10 cellular contexts compared by ENCODE assay signal in the genomic region with DNA sequence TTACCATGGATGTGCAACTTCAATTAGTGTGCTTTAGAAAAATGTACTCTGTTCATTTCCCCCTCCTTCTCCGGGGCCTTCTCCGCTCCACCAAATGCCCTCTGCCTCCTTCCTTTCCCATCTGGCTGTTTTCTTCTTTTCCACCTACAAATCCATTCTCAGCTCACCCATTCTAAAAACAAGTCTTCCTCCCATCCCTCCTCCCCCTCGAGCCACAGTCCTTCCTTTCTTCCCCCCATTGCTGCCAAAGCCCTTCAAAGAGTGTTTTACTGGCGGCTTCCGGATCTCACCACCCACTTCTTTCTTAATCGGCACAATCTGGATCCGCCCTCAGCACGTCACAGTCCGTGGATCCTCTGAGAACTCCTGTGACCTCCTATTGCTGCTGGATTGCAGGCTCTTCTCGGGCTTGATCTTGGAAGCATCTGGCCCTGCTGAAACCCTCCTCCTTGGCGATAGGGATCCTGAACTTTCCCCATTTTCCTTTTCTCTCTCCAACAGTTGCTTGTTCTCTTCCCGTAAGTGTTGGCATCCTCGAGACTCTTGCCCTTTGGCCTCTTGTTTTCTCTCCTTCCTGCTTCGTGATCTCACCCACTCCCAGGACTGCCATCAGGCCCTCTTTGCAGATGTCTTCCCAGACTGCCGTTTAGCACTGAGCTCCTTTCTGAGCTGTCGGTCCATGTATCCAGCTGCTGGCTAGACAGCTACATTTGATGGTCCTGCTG. TPM values are rescaled to one million over a fixed set of nuclear protein-coding genes. Genes with fewer than 3 reads are reported as not detected.
A peak's percentile ranks its signal among the peaks of the same experiment; 100 is the strongest.
DNase-seq lines count a peak whose midpoint lies in the region; ATAC-seq and TF ChIP-seq lines count a peak whose summit lies in the region.
"Had no signal": no experiment of that assay in that cellular context is flagged by ENCODE, and none has a peak within 500 bp of the region (broad histone marks: within the 10 kb centered on the region; RNA-seq: fewer than 3 reads in every experiment).

No MANE protein-coding gene starts in this region.

- H3K4me1 ChIP-seq in A673 (ENCODE audit: insufficient read depth, low read length, poor library complexity, severe bottlenecking) (no peaks in the 10 kb centered on the region), upper lobe of right lung (peaks cover 14% of the 10 kb centered on the region)
- H3K4me1 ChIP-seq in naive thymus-derived CD4-positive, alpha-beta T cell (ENCODE audit: control insufficient read depth in 2 of 2, insufficient read depth in 2 of 2, low read length in 2 of 2): peaks cover 4 to 29% of the 10 kb centered on the region in 2 donors

- peak overlapping the region; percentile 64 for H3K4me3 Mint-ChIP-seq in dendritic cell treated with granulocyte-macrophage colony-stimulating factor and Interleukin-4, amounts not matched to agents 40 ng/mL and 50 ng/mL, for 4 days
- H3K4me3 Mint-ChIP-seq in naive thymus-derived CD4-positive, alpha-beta T cell: peak overlapping the region; percentile 63 to 89 (median 76)

- intact Hi-C loops in A673 (cut with micrococcal nuclease; ENCODE audit: unreplicated experiment) (no loop called here), upper lobe of right lung (cut with DNase I) (no loop called here)
- intact Hi-C loops in dendritic cell treated with granulocyte-macrophage colony-stimulating factor and Interleukin-4, amounts not matched to agents 40 ng/mL and 50 ng/mL, for 4 days (cut with micrococcal nuclease): no loop called here
- intact Hi-C loops in naive thymus-derived CD4-positive, alpha-beta T cell (cut with micrococcal nuclease): loop anchor here in 1 of 2 donors (2.0 kb wide), 1 partner anchor 14 kb away; no protein-coding TSS in a partner anchor

- CTCF ChIA-PET in A673 (lab: Charles Lee): no interaction called here
- CTCF ChIA-PET in naive thymus-derived CD4-positive, alpha-beta T cell (lab: Charles Lee): interaction anchor here (0.6 to 0.7 kb wide), 3 partner anchors 151 to 587 kb away, joined by 3 to 6 read pairs (median 3); no protein-coding TSS in a partner anchor

- DNase-seq in A673 (ENCODE audit: low spot score) (peak; percentile 42), UCSD-AML1 (lab: John Stamatoyannopoulos, UW; ENCODE audit: unreplicated experiment) (peak; percentile 80), upper lobe of right lung (peak; percentile 78)
- peak in 7 of 9 donors; percentile 57 to 77 (median 69) for DNase-seq in naive thymus-derived CD4-positive, alpha-beta T cell

- H3K27ac ChIP-seq in A673 (ENCODE audit: low read depth, low read length, poor library complexity, severe bottlenecking): no peak overlapping the region
- no peak overlapping the region for H3K27ac ChIP-seq in naive thymus-derived CD4-positive, alpha-beta T cell (ENCODE audit: low read depth, low read length)
- H3K27ac ChIP-seq in upper lobe of right lung: peak overlapping the region; percentile 85
- H3K27ac ChIP-seq: C4-2B had no signal

- no peak overlapping the region for H3K4me3 ChIP-seq in A673 (ENCODE audit: low read depth, low read length, poor library complexity, severe bottlenecking)
- H3K4me3 ChIP-seq in naive thymus-derived CD4-positive, alpha-beta T cell (ENCODE audit: low read length): no peak overlapping the region
- H3K4me3 ChIP-seq in upper lobe of right lung: peak overlapping the region; percentile 4

- H3K27ac Mint-ChIP-seq in dendritic cell treated with granulocyte-macrophage colony-stimulating factor and Interleukin-4, amounts not matched to agents 40 ng/mL and 50 ng/mL, for 4 days: peak overlapping the region; percentile 96
- H3K27ac Mint-ChIP-seq in naive thymus-derived CD4-positive, alpha-beta T cell: peak overlapping the region; percentile 33 to 96 (median 89)

- H3K9me3 ChIP-seq in A673 (ENCODE audit: low read depth, low read length, poor library complexity, severe bottlenecking) (no peaks in the 10 kb centered on the region), upper lobe of right lung (no peaks in the 10 kb centered on the region)
- H3K9me3 ChIP-seq in naive thymus-derived CD4-positive, alpha-beta T cell (ENCODE audit: control insufficient read depth in 2 of 3, low read length in 3 of 3): no peaks in the 10 kb centered on the region

- peaks cover 1% of the 10 kb centered on the region for H3K36me3 Mint-ChIP-seq in dendritic cell treated with granulocyte-macrophage colony-stimulating factor and Interleukin-4, amounts not matched to agents 40 ng/mL and 50 ng/mL, for 4 days (ENCODE audit: low read depth)
- H3K36me3 Mint-ChIP-seq in naive thymus-derived CD4-positive, alpha-beta T cell: peaks cover 0 to 11% (median 0%) of the 10 kb centered on the region in 5 donors

- peaks cover 7% of the 10 kb centered on the region for H3K27me3 Mint-ChIP-seq in dendritic cell treated with granulocyte-macrophage colony-stimulating factor and Interleukin-4, amounts not matched to agents 40 ng/mL and 50 ng/mL, for 4 days
- peaks cover 0 to 8% (median 0%) of the 10 kb centered on the region in 5 donors for H3K27me3 Mint-ChIP-seq in naive thymus-derived CD4-positive, alpha-beta T cell

- TF ChIP-seq CTCF in A673 (conservative IDR thresholded peaks at IDR 0.05; ENCODE audit: low read depth, low read length): no peak
- TF ChIP-seq CTCF in upper lobe of right lung (IDR thresholded peaks at IDR 0.05): no peak

- peaks cover 13% of the 10 kb centered on the region for H3K9me3 Mint-ChIP-seq in dendritic cell treated with granulocyte-macrophage colony-stimulating factor and Interleukin-4, amounts not matched to agents 40 ng/mL and 50 ng/mL, for 4 days
- peaks cover 0 to 13% (median 2%) of the 10 kb centered on the region in 11 donors for H3K9me3 Mint-ChIP-seq in naive thymus-derived CD4-positive, alpha-beta T cell

- H3K27me3 ChIP-seq in A673 (replicated peaks; ENCODE audit: insufficient read depth, low read depth, low read length, poor library complexity): no peaks in the 10 kb centered on the region
- H3K27me3 ChIP-seq in naive thymus-derived CD4-positive, alpha-beta T cell (ENCODE audit: control insufficient read depth in 2 of 2, insufficient read depth in 2 of 2, low read length in 2 of 2): no peaks in the 10 kb centered on the region
- no peaks in the 10 kb centered on the region for H3K27me3 ChIP-seq in upper lobe of right lung

- BruUV-seq in A673 (replicated peaks; lab: Mats Ljungman, UMichigan): no TSS peak

- H3K4me1 Mint-ChIP-seq in dendritic cell treated with granulocyte-macrophage colony-stimulating factor and Interleukin-4, amounts not matched to agents 40 ng/mL and 50 ng/mL, for 4 days (ENCODE audit: low read depth): peaks cover 42% of the 10 kb centered on the region
- peaks cover 20 to 41% (median 36%) of the 10 kb centered on the region in 7 donors for H3K4me1 Mint-ChIP-seq in naive thymus-derived CD4-positive, alpha-beta T cell

- POLR2A ChIA-PET in A673 (lab: Charles Lee; ENCODE audit: low non-redundant PET): no interaction called here
- POLR2A ChIA-PET in naive thymus-derived CD4-positive, alpha-beta T cell (lab: Charles Lee): interaction anchor here (0.6 to 1.9 kb wide), 3 partner anchors 15 to 686 kb away, joined by 3 to 7 read pairs (median 4); no protein-coding TSS in a partner anchor

- ATAC-seq in naive thymus-derived CD4-positive, alpha-beta T cell: peak; percentile 90
- ATAC-seq in upper lobe of right lung (peak; percentile 88), GM21717 (IDR thresholded peaks at IDR 0.05; ENCODE audit: unreplicated experiment) (no peak), GM21526 (IDR thresholded peaks at IDR 0.05; ENCODE audit: low FRiP score, unreplicated experiment) (no peak), HG02885 (IDR thresholded peaks at IDR 0.05; ENCODE audit: poor library complexity, unreplicated experiment) (no peak)

- H3K36me3 ChIP-seq in A673 (ENCODE audit: insufficient read depth, low read length, poor library complexity, severe bottlenecking) (no peaks in the 10 kb centered on the region), upper lobe of right lung (no peaks in the 10 kb centered on the region)
- H3K36me3 ChIP-seq in naive thymus-derived CD4-positive, alpha-beta T cell (ENCODE audit: control insufficient read depth in 2 of 3, insufficient read depth in 3 of 3, low read length in 3 of 3): no peaks in the 10 kb centered on the region

RNA-seq across cellular contexts. Expression of a gene that starts 36.0 kb away (rescaled TPM):
- not detected in 2 replicates for total RNA-seq in A673 (2021)
- not detected for total RNA-seq in naive thymus-derived CD4-positive, alpha-beta T cell
- polyA plus RNA-seq in naive thymus-derived CD4-positive, alpha-beta T cell: not detected
- not detected for total RNA-seq in upper lobe of right lung
- total RNA-seq: pulmonary artery endothelial cell had no signal

Comparison
In these comparisons a context has a peak if more than half of its experiments do, and no peak if none do; other contexts are left out.
1. ATAC-seq: peak in naive thymus-derived CD4-positive, alpha-beta T cell (single experiment) and upper lobe of right lung (single experiment); none in GM21717 (single experiment), GM21526 (single experiment) and HG02885 (single experiment).
2. Peak in every context shown above with its lines, with median percentiles within 50 percentile points of each other: DNase-seq.